ENCODE assay signal across 9 cellular contexts in genomic region chr6:11459002-11459658, GRCh38.
DNase-seq lines count a peak whose midpoint lies in the region; ATAC-seq and TF ChIP-seq lines count a peak whose summit lies in the region.
"Had no signal": no experiment of that assay in that cellular context is flagged by ENCODE, and none has a peak within 500 bp of the region (broad histone marks: within the 10 kb centered on the region; RNA-seq: fewer than 3 reads in every experiment).

No MANE protein-coding gene starts in this region.

- H3K9me3 Mint-ChIP-seq in Calu3 (ENCODE audit: low read depth, unreplicated experiment): no peaks in the 10 kb centered on the region

- no peaks in the 10 kb centered on the region for H3K36me3 ChIP-seq in OCI-LY7 (ENCODE audit: insufficient read depth, low read length)
- H3K36me3 ChIP-seq in uterus: no peaks in the 10 kb centered on the region
- H3K36me3 ChIP-seq in ascending aorta: no peaks in the 10 kb centered on the region
- H3K36me3 ChIP-seq: upper lobe of left lung had no signal

- no peak overlapping the region for H3K4me3 Mint-ChIP-seq in Calu3 (ENCODE audit: low read depth, unreplicated experiment)

- H3K9me3 ChIP-seq in OCI-LY7 (ENCODE audit: low read length) (no peaks in the 10 kb centered on the region), uterus (no peaks in the 10 kb centered on the region), ascending aorta (no peaks in the 10 kb centered on the region)
- H3K9me3 ChIP-seq: upper lobe of left lung had no signal

- TF ChIP-seq POLR2A in uterus (IDR thresholded peaks at IDR 0.05): no peak

- CTCF ChIA-PET in OCI-LY7 (lab: Charles Lee; ENCODE audit: unreplicated experiment) (interaction anchor here (0.6 to 2.4 kb wide), 3 partner anchors 37 to 284 kb away, joined by 3 to 12 read pairs (median 5); no protein-coding TSS in a partner anchor), Calu3 (lab: Charles Lee) (no interaction called here)

- peak overlapping the region; percentile 84; the same call in 1 of the 2 replicates for H2AFZ ChIP-seq in OCI-LY7 (ENCODE audit: low read length)

- TF ChIP-seq CTCF in GM10266 (IDR thresholded peaks at IDR 0.05; ENCODE audit: control insufficient read depth, insufficient read depth, low read depth, missing control alignments) (no peak), OCI-LY7 (conservative IDR thresholded peaks at IDR 0.05; ENCODE audit: low read length) (no peak), Calu3 (IDR thresholded peaks at IDR 0.05; ENCODE audit: unreplicated experiment) (no peak), uterus (IDR thresholded peaks at IDR 0.05) (no peak), ascending aorta (IDR thresholded peaks at IDR 0.05) (no peak)

- H3K27me3 ChIP-seq in uterus: no peaks in the 10 kb centered on the region
- H3K27me3 ChIP-seq in ascending aorta: no peaks in the 10 kb centered on the region
- H3K27me3 ChIP-seq: upper lobe of left lung had no signal

- H3K79me2 ChIP-seq in OCI-LY7 (ENCODE audit: insufficient read depth, low read depth, low read length): no peaks in the 10 kb centered on the region

- H3K4me3 ChIP-seq in OCI-LY7 (ENCODE audit: low read depth, low read length, poor library complexity, severe bottlenecking) (peak overlapping the region; percentile 56), uterus (no peak overlapping the region), ascending aorta (no peak overlapping the region)
- H3K4me3 ChIP-seq: upper lobe of left lung had no signal

- DNase-seq in GM10266 (ENCODE audit: extremely low spot score): peak; percentile 51
- DNase-seq in OCI-LY7 (ENCODE audit: low spot score): peak; percentile 77
- DNase-seq in Calu3: no peak
- no peak for DNase-seq in uterus
- DNase-seq in ascending aorta (ENCODE audit: low spot score in 2 of 2): no peak
- no peak for DNase-seq in G401 (ENCODE audit: low spot score)
- DNase-seq: upper lobe of left lung had no signal

- in situ Hi-C loops in G401 (cut with HindIII; ENCODE audit: low sequenced_read_pairs): no loop called here

- H3K27ac Mint-ChIP-seq in Calu3 (ENCODE audit: unreplicated experiment): no peak overlapping the region

- H3K9me2 ChIP-seq in OCI-LY7 (ENCODE audit: insufficient read depth, low read length): no peaks in the 10 kb centered on the region

- H3K27me3 Mint-ChIP-seq in Calu3 (ENCODE audit: unreplicated experiment): no peaks in the 10 kb centered on the region

- POLR2A ChIA-PET in OCI-LY7 (lab: Charles Lee): interaction anchor here (0.8 to 3.8 kb wide), 14 partner anchors 12 to 88 kb away, joined by 3 to 28 read pairs (median 4); no protein-coding TSS in a partner anchor

- no peaks in the 10 kb centered on the region for H3K4me1 Mint-ChIP-seq in Calu3 (ENCODE audit: low read depth, unreplicated experiment)

- H3K4me1 ChIP-seq in OCI-LY7 (ENCODE audit: insufficient read depth, low read length, poor library complexity, severe bottlenecking) (peaks cover 49% of the 10 kb centered on the region), uterus (no peaks in the 10 kb centered on the region), ascending aorta (no peaks in the 10 kb centered on the region)

- BruUV-seq in OCI-LY7 (replicated peaks; lab: Mats Ljungman, UMichigan) (no TSS peak), Calu3 (replicated peaks; lab: Mats Ljungman, UMichigan) (no TSS peak)

- intact Hi-C loops in OCI-LY7 (cut with micrococcal nuclease; ENCODE audit: unreplicated experiment) (no loop called here), Calu3 (cut with micrococcal nuclease; ENCODE audit: unreplicated experiment) (no loop called here), uterus (cut with DNase I; ENCODE audit: low total_unique reads) (no loop called here), ascending aorta (cut with DNase I) (no loop called here)

- H3K36me3 Mint-ChIP-seq in Calu3 (ENCODE audit: insufficient read depth, unreplicated experiment): no peaks in the 10 kb centered on the region

- peak overlapping the region; percentile 92 for H3K4me2 ChIP-seq in OCI-LY7 (ENCODE audit: low read length)

- ATAC-seq in GM19025 (IDR thresholded peaks at IDR 0.05; ENCODE audit: low read depth, unreplicated experiment): peak; percentile 49
- peak; percentile 58 for ATAC-seq in HG02870 (IDR thresholded peaks at IDR 0.05; ENCODE audit: unreplicated experiment)

- H3K27ac ChIP-seq in OCI-LY7 (ENCODE audit: low read depth, low read length, poor library complexity, severe bottlenecking) (peak overlapping the region; percentile 91), uterus (no peak overlapping the region), ascending aorta (no peak overlapping the region)

- H4K20me1 ChIP-seq in OCI-LY7 (ENCODE audit: insufficient read depth, low read length): no peaks in the 10 kb centered on the region

Comparison
In these comparisons a context has a peak if more than half of its experiments do, and no peak if none do; other contexts are left out.
1. DNase-seq: peak in GM10266 (single experiment) and OCI-LY7 (single experiment); none in Calu3 (single experiment), uterus (0 of 2), ascending aorta (0 of 2) and G401 (single experiment).